ENCODE assay signal across 24 cellular contexts in genomic region chr1:96764469-96764868, GRCh38.
"Had no signal": no experiment of that assay in that cellular context is flagged by ENCODE, and none has a peak within 500 bp of the region (broad histone marks: within the 10 kb centered on the region; RNA-seq: fewer than 3 reads in every experiment).

No MANE protein-coding gene starts in this region.

- H3K4me3 ChIP-seq: dorsolateral prefrontal cortex, esophagus muscularis mucosa, heart left ventricle, stomach, transverse colon had no signal

- H3K4me3 Mint-ChIP-seq: activated CD4-positive, alpha-beta memory T cell treated with anti-CD3 and anti-CD28 coated beads, Interleukin-2, amount 10 ng/mL, durations not matched to agents 7 days and 5 days; activated CD4-positive, alpha-beta T cell treated with anti-CD3 and anti-CD28 coated beads, Interleukin-2, amount 10 ng/mL, durations not matched to agents 24 days and 14 days; activated naive CD4-positive, alpha-beta T cell treated with anti-CD3 and anti-CD28 coated beads, Interleukin-2, amount 10 ng/mL, durations not matched to agents 7 days and 5 days; activated T-cell treated with anti-CD3 and anti-CD28 coated beads, Interleukin-2, amount 50 U/mL, for 72 hours; brain; effector memory CD8-positive, alpha-beta T cell; memory B cell; nephron; stimulated activated effector memory CD8-positive, alpha-beta T cell treated with anti-CD3 and anti-CD28 coated beads, Interleukin-12 subunit alpha, Interleukin-12 subunit beta, amount 100 ng/mL, for 72 hours had no signal

- DNase-seq: activated CD4-positive, alpha-beta memory T cell treated with anti-CD3 and anti-CD28 coated beads, Interleukin-2, amount 10 ng/mL, durations not matched to agents 7 days and 5 days; activated CD4-positive, alpha-beta T cell treated with anti-CD3 and anti-CD28 coated beads, Interleukin-2, amount 10 ng/mL, durations not matched to agents 24 days and 14 days; activated effector memory CD4-positive, alpha-beta T cell treated with Interleukin-2 at 50 U/mL for 16 hours; activated naive CD4-positive, alpha-beta T cell treated with anti-CD3 and anti-CD28 coated beads, Interleukin-2, amount 10 ng/mL, durations not matched to agents 7 days and 5 days; activated T-cell treated with anti-CD3 and anti-CD28 coated beads, Interleukin-2, amount 50 U/mL, for 72 hours; anterior cingulate cortex; dorsolateral prefrontal cortex; effector memory CD8-positive, alpha-beta T cell; heart left ventricle; left colon; right cardiac atrium; stimulated activated CD4-positive, alpha-beta T cell treated with anti-CD3 and anti-CD28 coated beads, Interleukin-1b, Interleukin-23, amount 100 ng/mL, for 48 hours; stomach; transverse colon had no signal

- H3K4me1 Mint-ChIP-seq: activated CD4-positive, alpha-beta memory T cell treated with anti-CD3 and anti-CD28 coated beads, Interleukin-2, amount 10 ng/mL, durations not matched to agents 7 days and 5 days; activated naive CD4-positive, alpha-beta T cell treated with anti-CD3 and anti-CD28 coated beads, Interleukin-2, amount 10 ng/mL, durations not matched to agents 7 days and 5 days; brain; memory B cell; nephron had no signal

- H3K27me3 Mint-ChIP-seq: activated CD4-positive, alpha-beta memory T cell treated with anti-CD3 and anti-CD28 coated beads, Interleukin-2, amount 10 ng/mL, durations not matched to agents 7 days and 5 days; activated CD4-positive, alpha-beta T cell treated with anti-CD3 and anti-CD28 coated beads, Interleukin-2, amount 10 ng/mL, durations not matched to agents 24 days and 14 days; activated naive CD4-positive, alpha-beta T cell treated with anti-CD3 and anti-CD28 coated beads, Interleukin-2, amount 10 ng/mL, durations not matched to agents 7 days and 5 days; effector memory CD8-positive, alpha-beta T cell; memory B cell had no signal

- H3K4me1 ChIP-seq: parathyroid adenoma had no signal

- H2AFZ ChIP-seq: parathyroid adenoma had no signal

- H3K36me3 ChIP-seq: esophagus muscularis mucosa, neutrophil had no signal

- H3K27me3 ChIP-seq: dorsolateral prefrontal cortex, esophagus muscularis mucosa, heart left ventricle, neutrophil, stomach, transverse colon had no signal

- H3K9ac ChIP-seq: parathyroid adenoma had no signal

- H3K9me3 Mint-ChIP-seq: activated CD4-positive, alpha-beta T cell treated with anti-CD3 and anti-CD28 coated beads, Interleukin-2, amount 10 ng/mL, durations not matched to agents 24 days and 14 days; effector memory CD8-positive, alpha-beta T cell; stimulated activated effector memory CD8-positive, alpha-beta T cell treated with anti-CD3 and anti-CD28 coated beads, Interleukin-12 subunit alpha, Interleukin-12 subunit beta, amount 100 ng/mL, for 72 hours had no signal

- H3K27ac ChIP-seq: esophagus muscularis mucosa, neutrophil, parathyroid adenoma, stomach, VCaP had no signal

- FAIRE-seq: keratinocyte had no signal

- ATAC-seq: activated CD4-positive, CD25-positive, alpha-beta regulatory T cell treated with anti-CD3 and anti-CD28 coated beads, Interleukin-2, amount 50 U/mL, for 24 hours; activated T-cell treated with anti-CD3 and anti-CD28 coated beads, Interleukin-2, amount 50 U/mL, for 72 hours; effector memory CD8-positive, alpha-beta T cell; heart left ventricle; left colon; right cardiac atrium; stimulated activated effector memory CD8-positive, alpha-beta T cell treated with anti-CD3 and anti-CD28 coated beads, Interleukin-12 subunit alpha, Interleukin-12 subunit beta, amount 100 ng/mL, for 72 hours had no signal

- H3K9me3 ChIP-seq: esophagus muscularis mucosa, heart left ventricle, neutrophil, stomach, transverse colon had no signal

- H3K27ac Mint-ChIP-seq: activated CD4-positive, alpha-beta memory T cell treated with anti-CD3 and anti-CD28 coated beads, Interleukin-2, amount 10 ng/mL, durations not matched to agents 7 days and 5 days; activated CD4-positive, alpha-beta T cell treated with anti-CD3 and anti-CD28 coated beads, Interleukin-2, amount 10 ng/mL, durations not matched to agents 24 days and 14 days; activated naive CD4-positive, alpha-beta T cell treated with anti-CD3 and anti-CD28 coated beads, Interleukin-2, amount 10 ng/mL, durations not matched to agents 7 days and 5 days; activated T-cell treated with anti-CD3 and anti-CD28 coated beads, Interleukin-2, amount 50 U/mL, for 72 hours; brain; memory B cell; nephron; stimulated activated effector memory CD8-positive, alpha-beta T cell treated with anti-CD3 and anti-CD28 coated beads, Interleukin-12 subunit alpha, Interleukin-12 subunit beta, amount 100 ng/mL, for 72 hours had no signal
